Comparison of ENCODE assay signal across 8 cellular contexts in the genomic region with DNA sequence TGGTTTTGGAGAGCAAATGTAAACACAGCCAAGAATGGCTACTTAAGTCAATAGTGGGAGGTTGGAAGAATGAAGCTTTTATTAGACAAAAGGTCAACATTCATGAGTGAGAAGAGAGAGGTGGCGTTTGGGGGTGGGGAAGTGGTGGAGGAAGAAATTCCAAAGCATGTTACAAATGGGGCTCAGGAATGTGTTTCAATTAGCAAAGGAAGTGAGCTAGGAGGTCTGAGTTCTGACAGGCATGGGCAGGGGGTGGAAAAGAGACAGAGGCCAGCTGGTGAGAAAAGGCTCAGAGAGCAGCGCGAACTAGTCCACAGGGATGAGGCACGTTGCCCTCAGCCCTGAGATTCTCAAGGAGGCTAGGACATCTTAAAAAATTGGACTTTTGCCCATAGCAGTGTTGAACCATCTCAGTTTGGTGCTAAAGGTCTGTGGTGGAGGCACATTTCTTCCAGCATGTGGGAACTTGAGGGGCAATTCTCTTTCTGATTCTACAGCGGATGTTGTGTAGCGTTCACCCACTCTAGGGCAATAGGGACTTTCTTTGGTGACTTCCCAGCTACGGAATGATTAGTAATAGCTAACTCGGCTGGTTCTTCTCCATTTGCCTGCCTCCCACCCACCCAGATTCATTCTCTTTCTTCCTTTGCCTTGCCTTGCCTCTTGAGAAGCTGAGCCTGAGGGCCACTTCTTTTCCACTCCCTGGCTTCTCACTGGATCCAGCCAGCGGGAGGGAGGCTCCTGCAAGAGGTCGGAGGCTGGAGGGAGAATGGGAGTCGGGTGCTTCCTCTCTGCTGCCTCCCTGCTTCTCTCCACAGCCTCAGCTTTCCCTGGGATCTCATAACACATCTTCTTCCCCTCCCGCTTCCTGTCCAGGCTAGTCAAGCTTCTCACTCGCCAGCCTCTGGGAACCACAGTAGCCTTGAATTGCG. TPM values are rescaled to one million over a fixed set of nuclear protein-coding genes. Genes with fewer than 3 reads are reported as not detected.
DNase-seq lines count a peak whose midpoint lies in the region; ATAC-seq and TF ChIP-seq lines count a peak whose summit lies in the region.

No MANE protein-coding gene starts in this region.

- ATAC-seq in heart right ventricle = peak in 7 of 8 donors; percentile 28 to 67 (median 48)
- ATAC-seq in Right ventricle myocardium inferior = no peak
- peak; percentile 46 for ATAC-seq in HG02571 (IDR thresholded peaks at IDR 0.05; ENCODE audit: unreplicated experiment)
- peak; percentile 42 for ATAC-seq in foreskin keratinocyte

- TF ChIP-seq RAD21 in SK-N-SH (IDR thresholded peaks at IDR 0.05; ENCODE audit: low read length) = no peak

- POLR2A ChIA-PET in SK-N-SH (lab: Yijun Ruan, JAX) = no interaction called here

- H3K9me3 ChIP-seq in heart right ventricle (no peaks in the 10 kb centered on the region), SK-N-SH (no peaks in the 10 kb centered on the region)

- no peak for TF ChIP-seq CTCF in heart right ventricle (IDR thresholded peaks at IDR 0.05)
- no peak for TF ChIP-seq CTCF in SK-N-SH (IDR thresholded peaks at IDR 0.05)
- no peak for TF ChIP-seq CTCF in foreskin keratinocyte (conservative IDR thresholded peaks at IDR 0.05)

- CTCF ChIA-PET in SK-N-SH (lab: Yijun Ruan, JAX) = interaction anchor here (0.6 to 1.4 kb wide), 3 partner anchors 10 to 116 kb away, joined by 3 to 4 read pairs (median 3); no protein-coding TSS in a partner anchor

- H3K36me3 ChIP-seq in heart right ventricle (no peaks in the 10 kb centered on the region), SK-N-SH (replicated peaks in 1 of 2; ENCODE audit: control insufficient read depth in 1 of 2, insufficient read depth in 2 of 2, low read length in 1 of 2) (no peaks in the 10 kb centered on the region)

- peak overlapping the region; percentile 53 for H3K4me2 ChIP-seq in SK-N-SH

- DNase-seq in heart right ventricle (no peak), Right ventricle myocardium inferior (ENCODE audit: missing footprints) (no peak), SK-N-SH (no peak), foreskin keratinocyte (peak; percentile 81 to 84), KG1 (lab: John Stamatoyannopoulos, UW) (no peak), MV-4-11 (lab: John Stamatoyannopoulos, UW) (no peak)
- peak; percentile 30 for DNase-seq in stimulated activated CD4-positive, alpha-beta T cell treated with anti-CD3 and anti-CD28 coated beads, Interleukin-1b, Interleukin-23, amount 100 ng/mL, for 48 hours

- peak overlapping the region; percentile 19; the same call in 1 of the 2 replicates for H3K9ac ChIP-seq in SK-N-SH

- H2AFZ ChIP-seq in SK-N-SH (ENCODE audit: low read depth) = peak overlapping the region; percentile 53; the same call in 1 of the 2 replicates

- no peaks in the 10 kb centered on the region for H3K9me2 ChIP-seq in SK-N-SH

- no peaks in the 10 kb centered on the region for H3K27me3 ChIP-seq in heart right ventricle
- no peaks in the 10 kb centered on the region for H3K27me3 ChIP-seq in SK-N-SH (ENCODE audit: insufficient read depth)
- H3K27me3 ChIP-seq in foreskin keratinocyte = no peaks in the 10 kb centered on the region

- intact Hi-C loops in heart right ventricle (cut with DNase I) (no loop called here), Right ventricle myocardium inferior (cut with DNase I) (no loop called here)

- no peaks in the 10 kb centered on the region for H3K79me2 ChIP-seq in SK-N-SH (ENCODE audit: insufficient read depth)

- H3K4me3 ChIP-seq in heart right ventricle (no peak overlapping the region), SK-N-SH (ENCODE audit: low read depth in 2 of 2, low read length in 1 of 2) (no peak overlapping the region)

- WGBS in heart right ventricle, 2 donors = 68 to 75% methylated on average over 14 of the region's 14 CpGs
- WGBS in SK-N-SH (ENCODE audit: low lambda C conversion rate) = 86% methylated on average over 14 of the region's 14 CpGs

- H3F3A ChIP-seq in SK-N-SH (replicated peaks; ENCODE audit: insufficient read depth) = peaks cover 5% of the 10 kb centered on the region

- H3K27ac ChIP-seq in heart right ventricle = peak overlapping the region in 5 of 10 donors; percentile 15 to 68 (median 27)
- peak overlapping the region in 1 of 2 experiments; percentile 46; a peak in 3 of 4 replicates for H3K27ac ChIP-seq in SK-N-SH (ENCODE audit: low read depth in 2 of 2, low read length in 1 of 2)
- peak overlapping the region; percentile 22 for H3K27ac ChIP-seq in foreskin keratinocyte

- peaks cover 0 to 39% (median 0%) of the 10 kb centered on the region in 9 donors for H3K4me1 ChIP-seq in heart right ventricle
- peaks cover 11 to 33% of the 10 kb centered on the region in 2 experiments; a peak in 3 of 4 replicates for H3K4me1 ChIP-seq in SK-N-SH (ENCODE audit: control insufficient read depth in 1 of 2, insufficient read depth in 2 of 2, low read depth in 1 of 2, low read length in 1 of 2)
- peaks cover 13% of the 10 kb centered on the region for H3K4me1 ChIP-seq in foreskin keratinocyte

- H4K20me1 ChIP-seq in SK-N-SH (ENCODE audit: insufficient read depth) = no peaks in the 10 kb centered on the region

- TF ChIP-seq EP300 in SK-N-SH (IDR thresholded peaks at IDR 0.05; ENCODE audit: borderline replicate concordance in 1 of 2, low read depth in 1 of 2, low read length in 1 of 2) = peak in 1 of 2 experiments; percentile 24; a peak in 1 of 4 replicates

TF ChIP-seq in SK-N-SH, 30 proteins besides CTCF, POLR2A, EP300 and RAD21 (continues in another document):
- TF ChIP-seq, protein P1, sequence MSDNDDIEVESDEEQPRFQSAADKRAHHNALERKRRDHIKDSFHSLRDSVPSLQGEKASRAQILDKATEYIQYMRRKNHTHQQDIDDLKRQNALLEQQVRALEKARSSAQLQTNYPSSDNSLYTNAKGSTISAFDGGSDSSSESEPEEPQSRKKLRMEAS (IDR thresholded peaks at IDR 0.05; ENCODE audit: low read depth) = no peak
- TF ChIP-seq, protein P2, sequence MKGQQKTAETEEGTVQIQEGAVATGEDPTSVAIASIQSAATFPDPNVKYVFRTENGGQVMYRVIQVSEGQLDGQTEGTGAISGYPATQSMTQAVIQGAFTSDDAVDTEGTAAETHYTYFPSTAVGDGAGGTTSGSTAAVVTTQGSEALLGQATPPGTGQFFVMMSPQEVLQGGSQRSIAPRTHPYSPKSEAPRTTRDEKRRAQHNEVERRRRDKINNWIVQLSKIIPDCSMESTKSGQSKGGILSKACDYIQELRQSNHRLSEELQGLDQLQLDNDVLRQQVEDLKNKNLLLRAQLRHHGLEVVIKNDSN (IDR thresholded peaks at IDR 0.05; ENCODE audit: borderline replicate concordance, low read depth) = no peak
- TF ChIP-seq PBX3 (IDR thresholded peaks at IDR 0.05) (peak; percentile 25; the same call in 1 of the 2 replicates), TAF1 (IDR thresholded peaks at IDR 0.05; ENCODE audit: borderline replicate concordance, low read depth, low read length) (no peak), JUND (IDR thresholded peaks at IDR 0.05) (no peak), USF2 (IDR thresholded peaks at IDR 0.05; ENCODE audit: borderline replicate concordance, low read depth, low read length) (no peak), CHD2 (IDR thresholded peaks at IDR 0.05; ENCODE audit: low read length, partially characterized antibody) (no peak), EZH2phosphoT487 (IDR thresholded peaks at IDR 0.05; ENCODE audit: borderline replicate concordance, low read depth) (no peak), NFIC (IDR thresholded peaks at IDR 0.05; ENCODE audit: borderline replicate concordance) (no peak), GATA2 (CRISPR knock-in tag; IDR thresholded peaks at IDR 0.05) (no peak), FOXJ3 (CRISPR knock-in tag; IDR thresholded peaks at IDR 0.05) (no peak), MXI1 (IDR thresholded peaks at IDR 0.05; ENCODE audit: low read depth, low read length) (no peak), ELF1 (IDR thresholded peaks at IDR 0.05) (no peak), RCOR1 (IDR thresholded peaks at IDR 0.05; ENCODE audit: low read length) (no peak), TEAD4 (IDR thresholded peaks at IDR 0.05; ENCODE audit: borderline replicate concordance, insufficient read depth) (no peak), SIN3A (IDR thresholded peaks at IDR 0.05; ENCODE audit: borderline replicate concordance, low read depth, low read length) (no peak), TCF12 (IDR thresholded peaks at IDR 0.05) (peak; percentile 42; the same call in 1 of the 2 replicates)

RNA-seq across cellular contexts. Expression of gene NEDD9, which starts 45.1 kb away (rescaled TPM):
- total RNA-seq in heart right ventricle (10 to 100 TPM; 10.8 to 34.2 (median 24.6) TPM), Right ventricle myocardium inferior (29.3 TPM), foreskin keratinocyte (3.1 and 3.6 TPM in 2 replicates)
- polyA plus RNA-seq in heart right ventricle (10 to 100 TPM; 18.7 to 19.3 TPM), SK-N-SH (2012; rRNA removed) (7.4 and 9.9 TPM in 2 replicates), foreskin keratinocyte (1.1 and 1.2 TPM in 2 replicates)
- polyA plus RNA-seq in SK-N-SH (2012; cell fraction: cytosol; rRNA removed) = 6.1 and 6.8 TPM in 2 replicates
- 12.2 and 22.1 TPM in 2 replicates for polyA plus RNA-seq in SK-N-SH (2012; cell fraction: nucleus; rRNA removed)

Comparison
In these comparisons a context has a peak if more than half of its experiments do, and no peak if none do; other contexts are left out.
1. DNase-seq: peak in foreskin keratinocyte (2 of 2) and stimulated activated CD4-positive, alpha-beta T cell treated with anti-CD3 and anti-CD28 coated beads, Interleukin-1b, Interleukin-23, amount 100 ng/mL, for 48 hours (single experiment); none in heart right ventricle (0 of 2), Right ventricle myocardium inferior (single experiment), SK-N-SH (single experiment), KG1 (single experiment) and MV-4-11 (single experiment).